Comparison of ENCODE assay signal across 1 cellular context in genomic region chr19:38417544-38418506, GRCh38.
TF ChIP-seq lines count a peak whose summit lies in the region.

No MANE protein-coding gene starts in this region.

TF ChIP-seq in WTC11, 78 proteins besides CTCF, POLR2A, EP300 and RAD21 (continued from another document):
- TF ChIP-seq, protein P1, sequence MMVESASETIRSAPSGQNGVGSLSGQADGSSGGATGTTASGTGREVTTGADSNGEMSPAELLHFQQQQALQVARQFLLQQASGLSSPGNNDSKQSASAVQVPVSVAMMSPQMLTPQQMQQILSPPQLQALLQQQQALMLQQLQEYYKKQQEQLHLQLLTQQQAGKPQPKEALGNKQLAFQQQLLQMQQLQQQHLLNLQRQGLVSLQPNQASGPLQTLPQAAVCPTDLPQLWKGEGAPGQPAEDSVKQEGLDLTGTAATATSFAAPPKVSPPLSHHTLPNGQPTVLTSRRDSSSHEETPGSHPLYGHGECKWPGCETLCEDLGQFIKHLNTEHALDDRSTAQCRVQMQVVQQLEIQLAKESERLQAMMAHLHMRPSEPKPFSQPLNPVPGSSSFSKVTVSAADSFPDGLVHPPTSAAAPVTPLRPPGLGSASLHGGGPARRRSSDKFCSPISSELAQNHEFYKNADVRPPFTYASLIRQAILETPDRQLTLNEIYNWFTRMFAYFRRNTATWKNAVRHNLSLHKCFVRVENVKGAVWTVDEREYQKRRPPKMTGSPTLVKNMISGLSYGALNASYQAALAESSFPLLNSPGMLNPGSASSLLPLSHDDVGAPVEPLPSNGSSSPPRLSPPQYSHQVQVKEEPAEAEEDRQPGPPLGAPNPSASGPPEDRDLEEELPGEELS (CRISPR knock-in tag; IDR thresholded peaks at IDR 0.05) = peak; percentile 64; the same call in 1 of the 2 replicates
- TF ChIP-seq KAT7 (CRISPR knock-in tag; IDR thresholded peaks at IDR 0.05; ENCODE audit: borderline replicate concordance) (no peak), SOX15 (CRISPR knock-in tag; IDR thresholded peaks at IDR 0.05) (no peak), FOXJ3 (CRISPR knock-in tag; IDR thresholded peaks at IDR 0.05; ENCODE audit: borderline replicate concordance) (no peak), FOXP1 (CRISPR knock-in tag; IDR thresholded peaks at IDR 0.05; ENCODE audit: borderline replicate concordance) (no peak), NFATC4 (CRISPR knock-in tag; IDR thresholded peaks at IDR 0.05) (no peak), ZBTB21 (CRISPR knock-in tag; IDR thresholded peaks at IDR 0.05; ENCODE audit: borderline replicate concordance) (peak; percentile 96), ETV6 (CRISPR knock-in tag; IDR thresholded peaks at IDR 0.05) (0 out of 2 replicates have a peak, but pooled peaks have one; percentile 66), CREM (CRISPR knock-in tag; IDR thresholded peaks at IDR 0.05) (peak; percentile 85; the same call in 1 of the 2 replicates), SP1 (CRISPR knock-in tag; conservative IDR thresholded peaks at IDR 0.05) (peak; percentile 87), ZNF416 (CRISPR knock-in tag; IDR thresholded peaks at IDR 0.05) (no peak)
- TF ChIP-seq, protein P2, sequence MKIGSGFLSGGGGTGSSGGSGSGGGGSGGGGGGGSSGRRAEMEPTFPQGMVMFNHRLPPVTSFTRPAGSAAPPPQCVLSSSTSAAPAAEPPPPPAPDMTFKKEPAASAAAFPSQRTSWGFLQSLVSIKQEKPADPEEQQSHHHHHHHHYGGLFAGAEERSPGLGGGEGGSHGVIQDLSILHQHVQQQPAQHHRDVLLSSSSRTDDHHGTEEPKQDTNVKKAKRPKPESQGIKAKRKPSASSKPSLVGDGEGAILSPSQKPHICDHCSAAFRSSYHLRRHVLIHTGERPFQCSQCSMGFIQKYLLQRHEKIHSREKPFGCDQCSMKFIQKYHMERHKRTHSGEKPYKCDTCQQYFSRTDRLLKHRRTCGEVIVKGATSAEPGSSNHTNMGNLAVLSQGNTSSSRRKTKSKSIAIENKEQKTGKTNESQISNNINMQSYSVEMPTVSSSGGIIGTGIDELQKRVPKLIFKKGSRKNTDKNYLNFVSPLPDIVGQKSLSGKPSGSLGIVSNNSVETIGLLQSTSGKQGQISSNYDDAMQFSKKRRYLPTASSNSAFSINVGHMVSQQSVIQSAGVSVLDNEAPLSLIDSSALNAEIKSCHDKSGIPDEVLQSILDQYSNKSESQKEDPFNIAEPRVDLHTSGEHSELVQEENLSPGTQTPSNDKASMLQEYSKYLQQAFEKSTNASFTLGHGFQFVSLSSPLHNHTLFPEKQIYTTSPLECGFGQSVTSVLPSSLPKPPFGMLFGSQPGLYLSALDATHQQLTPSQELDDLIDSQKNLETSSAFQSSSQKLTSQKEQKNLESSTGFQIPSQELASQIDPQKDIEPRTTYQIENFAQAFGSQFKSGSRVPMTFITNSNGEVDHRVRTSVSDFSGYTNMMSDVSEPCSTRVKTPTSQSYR (CRISPR knock-in tag; IDR thresholded peaks at IDR 0.05) = 0 out of 2 replicates have a peak, but pooled peaks have one; percentile 61
- TF ChIP-seq, protein P3, sequence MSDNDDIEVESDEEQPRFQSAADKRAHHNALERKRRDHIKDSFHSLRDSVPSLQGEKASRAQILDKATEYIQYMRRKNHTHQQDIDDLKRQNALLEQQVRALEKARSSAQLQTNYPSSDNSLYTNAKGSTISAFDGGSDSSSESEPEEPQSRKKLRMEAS (CRISPR knock-in tag; IDR thresholded peaks at IDR 0.05) = peak; percentile 67; the same call in 1 of the 2 replicates
- TF ChIP-seq, protein P4, sequence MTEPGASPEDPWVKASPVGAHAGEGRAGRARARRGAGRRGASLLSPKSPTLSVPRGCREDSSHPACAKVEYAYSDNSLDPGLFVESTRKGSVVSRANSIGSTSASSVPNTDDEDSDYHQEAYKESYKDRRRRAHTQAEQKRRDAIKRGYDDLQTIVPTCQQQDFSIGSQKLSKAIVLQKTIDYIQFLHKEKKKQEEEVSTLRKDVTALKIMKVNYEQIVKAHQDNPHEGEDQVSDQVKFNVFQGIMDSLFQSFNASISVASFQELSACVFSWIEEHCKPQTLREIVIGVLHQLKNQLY (CRISPR knock-in tag; IDR thresholded peaks at IDR 0.05) = no peak
- TF ChIP-seq, protein P5, sequence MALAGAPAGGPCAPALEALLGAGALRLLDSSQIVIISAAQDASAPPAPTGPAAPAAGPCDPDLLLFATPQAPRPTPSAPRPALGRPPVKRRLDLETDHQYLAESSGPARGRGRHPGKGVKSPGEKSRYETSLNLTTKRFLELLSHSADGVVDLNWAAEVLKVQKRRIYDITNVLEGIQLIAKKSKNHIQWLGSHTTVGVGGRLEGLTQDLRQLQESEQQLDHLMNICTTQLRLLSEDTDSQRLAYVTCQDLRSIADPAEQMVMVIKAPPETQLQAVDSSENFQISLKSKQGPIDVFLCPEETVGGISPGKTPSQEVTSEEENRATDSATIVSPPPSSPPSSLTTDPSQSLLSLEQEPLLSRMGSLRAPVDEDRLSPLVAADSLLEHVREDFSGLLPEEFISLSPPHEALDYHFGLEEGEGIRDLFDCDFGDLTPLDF (CRISPR knock-in tag; IDR thresholded peaks at IDR 0.05) = no peak
